20 cellular contexts compared by ENCODE assay signal in the genomic region with DNA sequence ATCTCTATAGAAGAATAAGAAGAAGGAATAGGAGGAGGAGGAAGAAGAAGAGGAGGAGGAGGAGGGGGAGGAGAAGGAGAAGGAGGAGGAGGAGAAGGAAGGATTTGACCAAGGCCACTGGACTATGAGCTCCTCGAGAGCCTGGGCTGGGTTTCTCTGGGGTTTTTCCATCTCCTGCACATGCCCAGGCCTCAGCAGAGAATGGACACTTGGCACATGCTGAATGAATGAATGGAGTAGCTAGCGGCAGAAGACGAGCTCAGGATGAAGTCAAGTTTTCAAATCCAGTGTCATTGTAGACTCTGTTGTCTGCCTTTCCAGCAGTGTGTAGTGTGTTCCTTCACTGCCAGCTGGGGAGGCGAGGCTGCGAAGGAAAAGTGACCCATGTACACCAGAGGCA. TPM values are rescaled to one million over a fixed set of nuclear protein-coding genes. Genes with fewer than 3 reads are reported as not detected.
DNase-seq lines count a peak whose midpoint lies in the region; ATAC-seq and TF ChIP-seq lines count a peak whose summit lies in the region.
"Had no signal": no experiment of that assay in that cellular context is flagged by ENCODE, and none has a peak within 500 bp of the region (broad histone marks: within the 10 kb centered on the region; RNA-seq: fewer than 3 reads in every experiment).

No MANE protein-coding gene starts in this region.

- H3K27ac ChIP-seq in duodenal mucosa (ENCODE audit: low read depth, low read length) = no peak overlapping the region
- no peak overlapping the region for H3K27ac ChIP-seq in esophagus muscularis mucosa (replicated peaks in 1 of 4)
- no peak overlapping the region for H3K27ac ChIP-seq in spleen
- H3K27ac ChIP-seq: BLaER1, C4-2B had no signal

- H3K4me1 ChIP-seq in duodenal mucosa (ENCODE audit: control insufficient read depth in 1 of 2, insufficient read depth in 2 of 2, low read length in 2 of 2) (peaks cover 20 to 34% of the 10 kb centered on the region in 2 donors), esophagus muscularis mucosa (peaks cover 0 to 3% (median 0%) of the 10 kb centered on the region in 4 donors), spleen (no peaks in the 10 kb centered on the region)
- H3K4me1 ChIP-seq: BLaER1 had no signal

- no peak for TF ChIP-seq EP300 in esophagus muscularis mucosa (IDR thresholded peaks at IDR 0.05)

- intact Hi-C loops in esophagus muscularis mucosa (cut with DNase I) (no loop called here), spleen (cut with DNase I; ENCODE audit: low total_unique reads) (no loop called here)

- TF ChIP-seq CTCF in esophagus muscularis mucosa (IDR thresholded peaks at IDR 0.05) (no peak), osteocyte (IDR thresholded peaks at IDR 0.05) (no peak), spleen (IDR thresholded peaks at IDR 0.05 in 8 of 11, conservative IDR thresholded peaks at IDR 0.05 in 3 of 11) (no peak), WTC11 (IDR thresholded peaks at IDR 0.05) (no peak)

- H3K4me1 Mint-ChIP-seq in osteocyte (ENCODE audit: unreplicated experiment) = no peaks in the 10 kb centered on the region
- H3K4me1 Mint-ChIP-seq in WTC11 = no peaks in the 10 kb centered on the region
- H3K4me1 Mint-ChIP-seq: B cell; CD4-positive, CD25-positive, alpha-beta regulatory T cell had no signal

- CTCF ChIA-PET in WTC11 (lab: Charles Lee) = no interaction called here

- TF ChIP-seq POLR2A in esophagus muscularis mucosa (IDR thresholded peaks at IDR 0.05; ENCODE audit: low read depth) (no peak), spleen (IDR thresholded peaks at IDR 0.05) (no peak)

- H3K9me3 Mint-ChIP-seq in osteocyte (ENCODE audit: unreplicated experiment) (no peaks in the 10 kb centered on the region), WTC11 (no peaks in the 10 kb centered on the region)
- H3K9me3 Mint-ChIP-seq: CD8-positive, alpha-beta T cell had no signal

- H3K36me3 Mint-ChIP-seq in osteocyte (ENCODE audit: unreplicated experiment) = no peaks in the 10 kb centered on the region
- H3K36me3 Mint-ChIP-seq in WTC11 = no peaks in the 10 kb centered on the region
- H3K36me3 Mint-ChIP-seq: CD4-positive, CD25-positive, alpha-beta regulatory T cell; CD8-positive, alpha-beta T cell had no signal

- H3K4me3 ChIP-seq in duodenal mucosa (ENCODE audit: low read depth in 1 of 2, low read length in 2 of 2) (peak overlapping the region; percentile 81 to 96), esophagus muscularis mucosa (no peak overlapping the region), spleen (no peak overlapping the region)
- H3K4me3 ChIP-seq: BLaER1, GM12878 had no signal

- 92% methylated on average over 5 of the region's 5 CpGs for WGBS in esophagus muscularis mucosa
- WGBS in spleen, 5 donors = 85 to 92% (median 87%) methylated on average over 5 of the region's 5 CpGs

- no peak for ATAC-seq in WTC11
- ATAC-seq: CD8-positive, alpha-beta T cell; GM12878 had no signal

- no peaks in the 10 kb centered on the region for H3K9me3 ChIP-seq in duodenal mucosa (ENCODE audit: control insufficient read depth in 1 of 2, low read length in 2 of 2)
- no peaks in the 10 kb centered on the region for H3K9me3 ChIP-seq in esophagus muscularis mucosa
- no peaks in the 10 kb centered on the region for H3K9me3 ChIP-seq in spleen
- H3K9me3 ChIP-seq: BLaER1, Caco-2 had no signal

- H3K27me3 ChIP-seq in duodenal mucosa (ENCODE audit: control insufficient read depth in 1 of 2, insufficient read depth in 2 of 2, low read length in 2 of 2) = no peaks in the 10 kb centered on the region
- peaks cover 0 to 7% (median 0%) of the 10 kb centered on the region in 4 donors for H3K27me3 ChIP-seq in esophagus muscularis mucosa
- peaks cover 0 to 14% (median 0%) of the 10 kb centered on the region in 7 donors for H3K27me3 ChIP-seq in spleen (replicated peaks in 1 of 7)
- H3K27me3 ChIP-seq: BLaER1 had no signal

- peaks cover 48% of the 10 kb centered on the region for H3K27me3 Mint-ChIP-seq in osteocyte (ENCODE audit: unreplicated experiment)
- H3K27me3 Mint-ChIP-seq in WTC11 (ENCODE audit: low read depth) = peaks cover 17% of the 10 kb centered on the region

- no peaks in the 10 kb centered on the region for H3K36me3 ChIP-seq in duodenal mucosa (ENCODE audit: control insufficient read depth in 1 of 2, insufficient read depth in 2 of 2, low read length in 2 of 2)
- H3K36me3 ChIP-seq in esophagus muscularis mucosa = no peaks in the 10 kb centered on the region
- no peaks in the 10 kb centered on the region for H3K36me3 ChIP-seq in spleen
- H3K36me3 ChIP-seq: BLaER1 had no signal

- POLR2A ChIA-PET in WTC11 (lab: Charles Lee) = interaction anchor here (0.7 kb wide), 1 partner anchor 24 kb away, joined by 3 read pairs; no protein-coding TSS in a partner anchor

- peak; percentile 81 for DNase-seq in esophagus muscularis mucosa (ENCODE audit: extremely low spot score)
- DNase-seq in osteocyte (ENCODE audit: extremely low spot score, unreplicated experiment) = peak; percentile 66
- no peak for DNase-seq in spleen
- no peak for DNase-seq in DMS53 treated with DMSO at 0.1 percent for 48 hours (lab: John Stamatoyannopoulos, UW; ENCODE audit: unreplicated experiment)
- no peak for DNase-seq in WTC11 (ENCODE audit: low spot score)
- DNase-seq: Caco-2; CD4-positive, CD25-positive, alpha-beta regulatory T cell; CD8-positive, alpha-beta T cell; DMS153; DMS79; EL; GDM1; GOT3; HCEC 1CT had no signal

- H3K27ac Mint-ChIP-seq in osteocyte (ENCODE audit: unreplicated experiment) (no peak overlapping the region), WTC11 (no peak overlapping the region)
- H3K27ac Mint-ChIP-seq: B cell; CD4-positive, CD25-positive, alpha-beta regulatory T cell; CD8-positive, alpha-beta T cell had no signal

- peak overlapping the region in 1 of 2 donors; percentile 97 for H3K9ac ChIP-seq in duodenal mucosa (ENCODE audit: low read depth in 1 of 2, low read length in 2 of 2)
- H3K9ac ChIP-seq: BLaER1 had no signal

- H3K4me3 Mint-ChIP-seq in osteocyte (ENCODE audit: unreplicated experiment) (no peak overlapping the region), WTC11 (no peak overlapping the region)
- H3K4me3 Mint-ChIP-seq: B cell; CD4-positive, CD25-positive, alpha-beta regulatory T cell; CD8-positive, alpha-beta T cell had no signal

TF ChIP-seq in WTC11, 78 proteins besides CTCF, POLR2A, EP300 and RAD21:
- TF ChIP-seq ZNF263 (CRISPR knock-in tag; IDR thresholded peaks at IDR 0.05; ENCODE audit: low read depth) (no peak), TEAD1 (CRISPR knock-in tag; IDR thresholded peaks at IDR 0.05) (no peak), FOXP1 (CRISPR knock-in tag; IDR thresholded peaks at IDR 0.05; ENCODE audit: borderline replicate concordance) (no peak)
- TF ChIP-seq, protein P1, sequence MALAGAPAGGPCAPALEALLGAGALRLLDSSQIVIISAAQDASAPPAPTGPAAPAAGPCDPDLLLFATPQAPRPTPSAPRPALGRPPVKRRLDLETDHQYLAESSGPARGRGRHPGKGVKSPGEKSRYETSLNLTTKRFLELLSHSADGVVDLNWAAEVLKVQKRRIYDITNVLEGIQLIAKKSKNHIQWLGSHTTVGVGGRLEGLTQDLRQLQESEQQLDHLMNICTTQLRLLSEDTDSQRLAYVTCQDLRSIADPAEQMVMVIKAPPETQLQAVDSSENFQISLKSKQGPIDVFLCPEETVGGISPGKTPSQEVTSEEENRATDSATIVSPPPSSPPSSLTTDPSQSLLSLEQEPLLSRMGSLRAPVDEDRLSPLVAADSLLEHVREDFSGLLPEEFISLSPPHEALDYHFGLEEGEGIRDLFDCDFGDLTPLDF (CRISPR knock-in tag; IDR thresholded peaks at IDR 0.05) = no peak
- TF ChIP-seq, protein P2, sequence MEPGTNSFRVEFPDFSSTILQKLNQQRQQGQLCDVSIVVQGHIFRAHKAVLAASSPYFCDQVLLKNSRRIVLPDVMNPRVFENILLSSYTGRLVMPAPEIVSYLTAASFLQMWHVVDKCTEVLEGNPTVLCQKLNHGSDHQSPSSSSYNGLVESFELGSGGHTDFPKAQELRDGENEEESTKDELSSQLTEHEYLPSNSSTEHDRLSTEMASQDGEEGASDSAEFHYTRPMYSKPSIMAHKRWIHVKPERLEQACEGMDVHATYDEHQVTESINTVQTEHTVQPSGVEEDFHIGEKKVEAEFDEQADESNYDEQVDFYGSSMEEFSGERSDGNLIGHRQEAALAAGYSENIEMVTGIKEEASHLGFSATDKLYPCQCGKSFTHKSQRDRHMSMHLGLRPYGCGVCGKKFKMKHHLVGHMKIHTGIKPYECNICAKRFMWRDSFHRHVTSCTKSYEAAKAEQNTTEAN (CRISPR knock-in tag; IDR thresholded peaks at IDR 0.05) = no peak

RNA-seq across cellular contexts. Expression of a gene that starts 2.2 kb away (rescaled TPM):
- total RNA-seq in esophagus muscularis mucosa (under 1 TPM in 3 of 4 donors, not detected in 1; 0.19 to 0.98 (median 0.33) TPM), osteocyte (not detected in 2 replicates), spleen (10 to 100 TPM; 32.3 to 55.7 (median 50.1) TPM), WTC11 (2021) (0.02 TPM in 1 of 3 replicates, not detected in the others)
- 100 to 1,000 TPM in 2 of 3 donors, 10 to 100 TPM in 1; 76.9 to 165 (median 103) TPM for polyA plus RNA-seq in spleen
- total RNA-seq: CD4-positive, CD25-positive, alpha-beta regulatory T cell; H7 had no signal

RNA-seq across cellular contexts. Expression of a gene that starts 11.4 kb away (rescaled TPM):
- 10 to 100 TPM; 32.6 to 38.1 (median 34.7) TPM for total RNA-seq in esophagus muscularis mucosa
- total RNA-seq in osteocyte = 39.8 and 40.9 TPM in 2 replicates
- total RNA-seq in spleen = 10 to 100 TPM; 40.5 to 59.7 (median 44.3) TPM
- 10 to 100 TPM; 18.8 to 28.1 (median 22.0) TPM for polyA plus RNA-seq in spleen
- total RNA-seq in WTC11 (2021) = 69.2 to 70.5 TPM (median 69.3 TPM) in 3 replicates

Comparison
In these comparisons a context has a peak if more than half of its experiments do, and no peak if none do; other contexts are left out.
1. H3K4me3 ChIP-seq: peak in duodenal mucosa (2 of 2); none in esophagus muscularis mucosa (0 of 4) and spleen (0 of 8).
2. DNase-seq: peak in esophagus muscularis mucosa (single experiment) and osteocyte (single experiment); none in spleen (single experiment), DMS53 treated with DMSO at 0.1 percent for 48 hours (single experiment) and WTC11 (single experiment).
3. RNA of a gene that starts 2.2 kb away (total RNA-seq): 32.3 to 55.7 TPM in spleen; 0.19 to 0.98 TPM in esophagus muscularis mucosa, not detected in osteocyte and 0.02 TPM in WTC11; every median in the first group is over 10 times any median in the second.